Comparison of ENCODE assay signal across 13 cellular contexts in genomic region chr12:124842073-124842749, GRCh38. TPM values are rescaled to one million over a fixed set of nuclear protein-coding genes. Genes with fewer than 3 reads are reported as not detected.
DNase-seq lines count a peak whose midpoint lies in the region; ATAC-seq and TF ChIP-seq lines count a peak whose summit lies in the region.
"Had no signal": no experiment of that assay in that cellular context is flagged by ENCODE, and none has a peak within 500 bp of the region (broad histone marks: within the 10 kb centered on the region; RNA-seq: fewer than 3 reads in every experiment).

No MANE protein-coding gene starts in this region.

- H3K4me1 ChIP-seq in colonic mucosa (peaks cover 5% of the 10 kb centered on the region), right lobe of liver (peaks cover 0 to 46% (median 23%) of the 10 kb centered on the region in 4 donors)

- peak overlapping the region; percentile 24 to 38 for H3K9ac ChIP-seq in colonic mucosa (ENCODE audit: low read depth in 2 of 2, low read length in 2 of 2)

- H3K36me3 Mint-ChIP-seq in stimulated activated effector memory CD8-positive, alpha-beta T cell treated with anti-CD3 and anti-CD28 coated beads, Interleukin-12 subunit alpha, Interleukin-12 subunit beta, amount 100 ng/mL, for 72 hours: peaks cover 5% of the 10 kb centered on the region
- H3K36me3 Mint-ChIP-seq: activated CD4-positive, alpha-beta memory T cell treated with anti-CD3 and anti-CD28 coated beads for 36 hours had no signal

- H3K4me3 ChIP-seq in colonic mucosa (no peak overlapping the region), right lobe of liver (no peak overlapping the region)

- no peaks in the 10 kb centered on the region for H3K27me3 ChIP-seq in colonic mucosa
- no peaks in the 10 kb centered on the region for H3K27me3 ChIP-seq in right lobe of liver
- H3K27me3 ChIP-seq: neutrophil had no signal

- 36% methylated on average over 6 of the region's 14 CpGs for WGBS in right lobe of liver (ENCODE audit: insufficient coverage, low coverage, low lambda C conversion rate, missing lambda C conversion rate)

- H3K9me3 Mint-ChIP-seq in stimulated activated effector memory CD8-positive, alpha-beta T cell treated with anti-CD3 and anti-CD28 coated beads, Interleukin-12 subunit alpha, Interleukin-12 subunit beta, amount 100 ng/mL, for 72 hours: no peaks in the 10 kb centered on the region
- H3K9me3 Mint-ChIP-seq: activated CD4-positive, alpha-beta memory T cell treated with anti-CD3 and anti-CD28 coated beads for 36 hours; activated naive CD4-positive, alpha-beta T cell treated with anti-CD3 and anti-CD28 coated beads for 36 hours had no signal

- no peaks in the 10 kb centered on the region for H3K36me3 ChIP-seq in colonic mucosa
- no peaks in the 10 kb centered on the region for H3K36me3 ChIP-seq in right lobe of liver
- H3K36me3 ChIP-seq: neutrophil had no signal

- H3K4me3 Mint-ChIP-seq in stimulated activated effector memory CD8-positive, alpha-beta T cell treated with anti-CD3 and anti-CD28 coated beads, Interleukin-12 subunit alpha, Interleukin-12 subunit beta, amount 100 ng/mL, for 72 hours: no peak overlapping the region
- H3K4me3 Mint-ChIP-seq: activated CD4-positive, alpha-beta memory T cell treated with anti-CD3 and anti-CD28 coated beads for 36 hours; activated naive CD4-positive, alpha-beta T cell treated with anti-CD3 and anti-CD28 coated beads for 36 hours had no signal

- no peak for TF ChIP-seq POLR2A in right lobe of liver (IDR thresholded peaks at IDR 0.05)

- ATAC-seq in right lobe of liver: peak; percentile 22 to 48 (median 44)
- no peak for ATAC-seq in stimulated activated effector memory CD8-positive, alpha-beta T cell treated with anti-CD3 and anti-CD28 coated beads, Interleukin-12 subunit alpha, Interleukin-12 subunit beta, amount 100 ng/mL, for 72 hours
- no peak for ATAC-seq in HG02610 (IDR thresholded peaks at IDR 0.05; ENCODE audit: unreplicated experiment)
- ATAC-seq in GM18907 (IDR thresholded peaks at IDR 0.05; ENCODE audit: unreplicated experiment): no peak
- no peak for ATAC-seq in HG02623 (IDR thresholded peaks at IDR 0.05; ENCODE audit: unreplicated experiment)

- H3K27ac ChIP-seq in colonic mucosa (peak overlapping the region; percentile 68), right lobe of liver (peak overlapping the region; percentile 35 to 71 (median 40))
- H3K27ac ChIP-seq: neutrophil had no signal

- TF ChIP-seq CTCF in colonic mucosa (IDR thresholded peaks at IDR 0.05) (no peak), right lobe of liver (IDR thresholded peaks at IDR 0.05) (no peak)

- intact Hi-C loops in colonic mucosa (cut with DNase I): no loop called here
- intact Hi-C loops in right lobe of liver (cut with DNase I): no loop called here

- H3K27ac Mint-ChIP-seq in stimulated activated effector memory CD8-positive, alpha-beta T cell treated with anti-CD3 and anti-CD28 coated beads, Interleukin-12 subunit alpha, Interleukin-12 subunit beta, amount 100 ng/mL, for 72 hours: peak overlapping the region; percentile 73
- H3K27ac Mint-ChIP-seq: activated CD4-positive, alpha-beta memory T cell treated with anti-CD3 and anti-CD28 coated beads for 36 hours; activated naive CD4-positive, alpha-beta T cell treated with anti-CD3 and anti-CD28 coated beads for 36 hours had no signal

- H3K9me3 ChIP-seq in colonic mucosa (no peaks in the 10 kb centered on the region), right lobe of liver (no peaks in the 10 kb centered on the region)
- H3K9me3 ChIP-seq: neutrophil had no signal

- DNase-seq in NCI-H1092 (lab: John Stamatoyannopoulos, UW): peak; percentile 40
- DNase-seq in colonic mucosa: peak; percentile 65
- DNase-seq in right lobe of liver: peak; percentile 71 to 77 (median 76)
- DNase-seq in stimulated activated effector memory CD8-positive, alpha-beta T cell treated with anti-CD3 and anti-CD28 coated beads, Interleukin-12 subunit alpha, Interleukin-12 subunit beta, amount 100 ng/mL, for 72 hours (ENCODE audit: low spot score in 2 of 2): no peak
- no peak for DNase-seq in SKM-1 (lab: John Stamatoyannopoulos, UW; ENCODE audit: unreplicated experiment)
- DNase-seq: activated CD4-positive, alpha-beta memory T cell treated with anti-CD3 and anti-CD28 coated beads for 36 hours; activated naive CD4-positive, alpha-beta T cell treated with anti-CD3 and anti-CD28 coated beads for 36 hours; KG1; NCI-H187 treated with DMSO at 0.1 percent for 48 hours had no signal

- H3K4me1 Mint-ChIP-seq in stimulated activated effector memory CD8-positive, alpha-beta T cell treated with anti-CD3 and anti-CD28 coated beads, Interleukin-12 subunit alpha, Interleukin-12 subunit beta, amount 100 ng/mL, for 72 hours: no peaks in the 10 kb centered on the region

RNA-seq across cellular contexts. Expression of gene SCARB1, which starts 21.5 kb away (rescaled TPM):
- total RNA-seq in colonic mucosa: 10 to 100 TPM; 44.9 to 83.1 TPM
- total RNA-seq in right lobe of liver: 100 to 1,000 TPM; 128 to 359 (median 214) TPM

Comparison
In these comparisons a context has a peak if more than half of its experiments do, and no peak if none do; other contexts are left out.
1. DNase-seq: peak in NCI-H1092 (single experiment), colonic mucosa (single experiment) and right lobe of liver (3 of 3); none in stimulated activated effector memory CD8-positive, alpha-beta T cell treated with anti-CD3 and anti-CD28 coated beads, Interleukin-12 subunit alpha, Interleukin-12 subunit beta, amount 100 ng/mL, for 72 hours (0 of 2) and SKM-1 (single experiment).
2. ATAC-seq: peak in right lobe of liver (4 of 4); none in stimulated activated effector memory CD8-positive, alpha-beta T cell treated with anti-CD3 and anti-CD28 coated beads, Interleukin-12 subunit alpha, Interleukin-12 subunit beta, amount 100 ng/mL, for 72 hours (single experiment), HG02610 (single experiment), GM18907 (single experiment) and HG02623 (single experiment).